In genomic region chr1:202029171-202029665, GRCh38 we compare ENCODE assay signal across 10 cellular contexts. TPM values are rescaled to one million over a fixed set of nuclear protein-coding genes. Genes with fewer than 3 reads are reported as not detected.
DNase-seq lines count a peak whose midpoint lies in the region; ATAC-seq, FAIRE-seq and TF ChIP-seq lines count a peak whose summit lies in the region.
"Had no signal": no experiment of that assay in that cellular context is flagged by ENCODE, and none has a peak within 500 bp of the region (broad histone marks: within the 10 kb centered on the region; RNA-seq: fewer than 3 reads in every experiment).

No MANE protein-coding gene starts in this region.

- peaks cover 13% of the 10 kb centered on the region for H3K4me1 Mint-ChIP-seq in astrocyte (ENCODE audit: low read depth, unreplicated experiment)

- H3K4me3 Mint-ChIP-seq in astrocyte (ENCODE audit: unreplicated experiment) = no peak overlapping the region

- peak overlapping the region; percentile 63 for H3K4me2 ChIP-seq in astrocyte (ENCODE audit: low read length)

- peaks cover 2% of the 10 kb centered on the region for H3K9me3 Mint-ChIP-seq in astrocyte (ENCODE audit: unreplicated experiment)

- H2AFZ ChIP-seq in astrocyte (ENCODE audit: low read depth, low read length) = no peak overlapping the region

- H3K27ac Mint-ChIP-seq in astrocyte (ENCODE audit: unreplicated experiment) = peak overlapping the region; percentile 22

- ATAC-seq in left lung (peak; percentile 37), HG03565 (IDR thresholded peaks at IDR 0.05; ENCODE audit: unreplicated experiment) (no peak), GM21529 (IDR thresholded peaks at IDR 0.05; ENCODE audit: unreplicated experiment) (no peak), HG03135 (IDR thresholded peaks at IDR 0.05; ENCODE audit: unreplicated experiment) (no peak)
- ATAC-seq: right cardiac atrium had no signal

- H3K36me3 ChIP-seq in astrocyte (ENCODE audit: insufficient read depth, low read length) = no peaks in the 10 kb centered on the region
- H3K36me3 ChIP-seq in left lung = no peaks in the 10 kb centered on the region
- H3K36me3 ChIP-seq: thoracic aorta had no signal

- TF ChIP-seq CTCF in astrocyte (IDR thresholded peaks at IDR 0.05; ENCODE audit: insufficient read depth, low read depth, low read length) (no peak), left lung (IDR thresholded peaks at IDR 0.05) (no peak)

- H3K79me2 ChIP-seq in astrocyte (ENCODE audit: insufficient read depth, low read length) = no peaks in the 10 kb centered on the region

- DNase-seq in D341Med (ENCODE audit: low spot score) = peak; percentile 7
- DNase-seq in NCI-H146 (lab: John Stamatoyannopoulos, UW) = peak; percentile 74
- DNase-seq in astrocyte (ENCODE audit: low read depth) = peak; percentile 88
- DNase-seq in left lung = no peak
- no peak for DNase-seq in Ammon's horn (ENCODE audit: low spot score)
- DNase-seq: right cardiac atrium had no signal

- peaks cover 9% of the 10 kb centered on the region for H3K4me1 ChIP-seq in astrocyte (ENCODE audit: insufficient read depth, low read length)
- no peaks in the 10 kb centered on the region for H3K4me1 ChIP-seq in left lung

- H3K27ac ChIP-seq in astrocyte (ENCODE audit: low read depth, low read length) (peak overlapping the region; percentile 20), left lung (no peak overlapping the region)
- H3K27ac ChIP-seq: thoracic aorta had no signal

- no peak for FAIRE-seq in astrocyte (lab: Jason Lieb, UNC)

- H3K9ac ChIP-seq in astrocyte (ENCODE audit: low read length) = peak overlapping the region; percentile 5

- no peaks in the 10 kb centered on the region for H3K9me3 ChIP-seq in astrocyte (ENCODE audit: insufficient read depth, low read depth, low read length)
- H3K9me3 ChIP-seq in left lung = no peaks in the 10 kb centered on the region
- H3K9me3 ChIP-seq: thoracic aorta had no signal

- no peaks in the 10 kb centered on the region for H3K36me3 Mint-ChIP-seq in astrocyte (ENCODE audit: low read depth, unreplicated experiment)

- H3K27me3 Mint-ChIP-seq in astrocyte (ENCODE audit: low read depth, unreplicated experiment) = peaks cover 6% of the 10 kb centered on the region

- H4K20me1 ChIP-seq in astrocyte (ENCODE audit: insufficient read depth, low read length) = no peaks in the 10 kb centered on the region

- H3K27me3 ChIP-seq in astrocyte (ENCODE audit: insufficient read depth, low read length) (no peaks in the 10 kb centered on the region), left lung (no peaks in the 10 kb centered on the region)

- intact Hi-C loops in left lung (cut with DNase I) = no loop called here

- H3K4me3 ChIP-seq in astrocyte (ENCODE audit: insufficient read depth, low read depth, low read length) (no peak overlapping the region), left lung (no peak overlapping the region)
- H3K4me3 ChIP-seq: thoracic aorta had no signal

RNA-seq across cellular contexts. Expression of gene ELF3, which starts 18.8 kb away (rescaled TPM):
- total RNA-seq in astrocyte (2.5 and 2.9 TPM in 2 replicates), left lung (100 to 1,000 TPM in 1 of 2 donors, 10 to 100 TPM in 1; 77.6 to 146 TPM)

RNA-seq across cellular contexts. Expression of gene RNPEP, which starts 46.8 kb away (rescaled TPM):
- total RNA-seq in astrocyte = 65.8 and 68.9 TPM in 2 replicates
- 10 to 100 TPM; 77.9 to 81.2 TPM for total RNA-seq in left lung

Comparison
In these comparisons a context has a peak if more than half of its experiments do, and no peak if none do; other contexts are left out.
1. DNase-seq: peak in D341Med (single experiment), NCI-H146 (single experiment) and astrocyte (single experiment); none in left lung (0 of 2) and Ammon's horn (single experiment).
2. RNA of gene ELF3, which starts 18.8 kb away (total RNA-seq): 77.6 to 146 TPM in left lung; 2.5 to 2.9 TPM in astrocyte; every median in the first group is over 10 times any median in the second.